In the genomic region with DNA sequence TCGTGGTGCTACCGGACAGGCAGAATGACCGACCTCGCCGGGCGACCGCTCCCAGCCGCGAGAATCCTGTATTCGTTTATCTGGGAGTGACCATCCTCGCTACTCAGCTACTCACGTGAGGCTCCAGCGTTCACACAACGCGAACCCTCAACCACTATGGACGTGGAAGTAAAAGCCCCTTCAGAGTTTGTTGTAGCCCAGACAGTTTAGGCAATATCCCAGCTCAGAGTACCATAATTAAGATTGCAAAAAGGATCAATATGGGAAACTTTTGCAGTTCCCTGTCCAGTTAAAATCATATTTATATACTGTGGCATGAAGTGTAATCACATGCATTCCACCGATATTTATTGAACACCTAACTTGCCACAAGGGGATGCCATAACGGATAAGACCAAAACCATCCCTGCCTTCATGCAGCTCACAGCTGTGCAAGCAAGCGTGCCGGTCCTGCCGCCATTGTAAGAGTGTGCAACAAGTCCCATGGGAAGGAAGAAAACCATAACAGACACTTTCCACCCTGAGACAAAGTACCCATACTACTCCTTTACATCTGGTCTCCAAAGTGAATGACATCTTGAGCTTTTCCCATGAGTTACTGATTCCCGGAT, we compare ENCODE assay signal across 8 cellular contexts. TPM values are rescaled to one million over a fixed set of nuclear protein-coding genes. Genes with fewer than 3 reads are reported as not detected.
DNase-seq lines count a peak whose midpoint lies in the region; ATAC-seq and TF ChIP-seq lines count a peak whose summit lies in the region.

No MANE protein-coding gene starts in this region.

- POLR2A ChIA-PET in T-cell (lab: Charles Lee) = interaction anchor here (0.7 to 0.8 kb wide), 3 partner anchors 362 to 744 kb away, joined by 6 to 11 read pairs (median 8); no protein-coding TSS in a partner anchor

- ATAC-seq in T-cell (replicated peaks in 1 of 4) (no peak), psoas muscle (no peak), HG03439 (IDR thresholded peaks at IDR 0.05; ENCODE audit: unreplicated experiment) (no peak)

- no peaks in the 10 kb centered on the region for H3K9me3 Mint-ChIP-seq in T-cell

- H3K4me1 ChIP-seq in psoas muscle = peaks cover 32% of the 10 kb centered on the region

- H3K36me3 ChIP-seq in psoas muscle (ENCODE audit: insufficient read depth in 1 of 2, low read depth in 1 of 2) = peaks cover 0 to 11% of the 10 kb centered on the region in 2 donors

- TF ChIP-seq CTCF in fibroblast of mammary gland (conservative IDR thresholded peaks at IDR 0.05; ENCODE audit: control insufficient read depth, insufficient read depth, low read depth, low read length) = peak; percentile 32
- no peak for TF ChIP-seq CTCF in psoas muscle (IDR thresholded peaks at IDR 0.05)

- peaks cover 32 to 35% (median 32%) of the 10 kb centered on the region in 3 donors for H3K4me1 Mint-ChIP-seq in T-cell

- H3K4me3 ChIP-seq in fibroblast of mammary gland (ENCODE audit: control insufficient read depth, low read depth, low read length) (peak overlapping the region; percentile 67), psoas muscle (peak overlapping the region; percentile 94)

- peak overlapping the region; percentile 37 to 82 for H3K27ac Mint-ChIP-seq in T-cell

- WGBS in psoas muscle, 3 donors = 7% methylated on average over 22 of the region's 22 CpGs

- in situ Hi-C loops in KBM-7 (cut with MboI; ENCODE audit: low pct_unique_long_range_greater_than_20kb, low sequenced_read_pairs) = no loop called here

- peak overlapping the region; percentile 85 to 98 (median 89) for H3K4me3 Mint-ChIP-seq in T-cell

- CTCF ChIA-PET in T-cell (lab: Charles Lee) = interaction anchor here in 1 of 2 donors (1.1 to 1.6 kb wide), 4 partner anchors 29 to 312 kb away, joined by 4 read pairs; no protein-coding TSS in a partner anchor

- peaks cover 7% of the 10 kb centered on the region for H3K36me3 Mint-ChIP-seq in T-cell

- no peaks in the 10 kb centered on the region for H3K27me3 Mint-ChIP-seq in T-cell

- intact Hi-C loops in psoas muscle (cut with DNase I) = no loop called here

- DNase-seq in NCI-H1105 treated with DMSO at 0.1 percent for 48 hours (lab: John Stamatoyannopoulos, UW) (peak; percentile 45), NCI-H1105 (lab: John Stamatoyannopoulos, UW) (no peak), KBM-7 (peak; percentile 64), T-cell (peak in 3 of 34 experiments; percentile 5 to 10 (median 8)), fibroblast of mammary gland (ENCODE audit: low read depth) (peak; percentile 41), psoas muscle (no peak)
- no peak for DNase-seq in effector CD4-positive, alpha-beta T cell

- no peaks in the 10 kb centered on the region for H3K9me3 ChIP-seq in psoas muscle

- no peaks in the 10 kb centered on the region for H3K27me3 ChIP-seq in psoas muscle (ENCODE audit: insufficient read depth in 3 of 3, low read length in 2 of 3)

- peak overlapping the region; percentile 87 for H3K27ac ChIP-seq in psoas muscle

RNA-seq across cellular contexts. Expression of gene MAX, which starts 0.9 kb away (rescaled TPM):
- 100 to 1,000 TPM; 174 to 216 (median 207) TPM for total RNA-seq in T-cell
- total RNA-seq in psoas muscle = 100 to 1,000 TPM in 1 of 4 donors, 10 to 100 TPM in 3; 44.7 to 115 (median 55.9) TPM
- polyA plus RNA-seq in psoas muscle = 10 to 100 TPM; 44.5 to 83.6 (median 50.6) TPM

Comparison
In these comparisons a context has a peak if more than half of its experiments do, and no peak if none do; other contexts are left out.
1. DNase-seq: peak in NCI-H1105 treated with DMSO at 0.1 percent for 48 hours (single experiment), KBM-7 (single experiment) and fibroblast of mammary gland (single experiment); none in NCI-H1105 (single experiment), psoas muscle (0 of 2) and effector CD4-positive, alpha-beta T cell (single experiment).